8 cellular contexts compared by ENCODE assay signal in the genomic region with DNA sequence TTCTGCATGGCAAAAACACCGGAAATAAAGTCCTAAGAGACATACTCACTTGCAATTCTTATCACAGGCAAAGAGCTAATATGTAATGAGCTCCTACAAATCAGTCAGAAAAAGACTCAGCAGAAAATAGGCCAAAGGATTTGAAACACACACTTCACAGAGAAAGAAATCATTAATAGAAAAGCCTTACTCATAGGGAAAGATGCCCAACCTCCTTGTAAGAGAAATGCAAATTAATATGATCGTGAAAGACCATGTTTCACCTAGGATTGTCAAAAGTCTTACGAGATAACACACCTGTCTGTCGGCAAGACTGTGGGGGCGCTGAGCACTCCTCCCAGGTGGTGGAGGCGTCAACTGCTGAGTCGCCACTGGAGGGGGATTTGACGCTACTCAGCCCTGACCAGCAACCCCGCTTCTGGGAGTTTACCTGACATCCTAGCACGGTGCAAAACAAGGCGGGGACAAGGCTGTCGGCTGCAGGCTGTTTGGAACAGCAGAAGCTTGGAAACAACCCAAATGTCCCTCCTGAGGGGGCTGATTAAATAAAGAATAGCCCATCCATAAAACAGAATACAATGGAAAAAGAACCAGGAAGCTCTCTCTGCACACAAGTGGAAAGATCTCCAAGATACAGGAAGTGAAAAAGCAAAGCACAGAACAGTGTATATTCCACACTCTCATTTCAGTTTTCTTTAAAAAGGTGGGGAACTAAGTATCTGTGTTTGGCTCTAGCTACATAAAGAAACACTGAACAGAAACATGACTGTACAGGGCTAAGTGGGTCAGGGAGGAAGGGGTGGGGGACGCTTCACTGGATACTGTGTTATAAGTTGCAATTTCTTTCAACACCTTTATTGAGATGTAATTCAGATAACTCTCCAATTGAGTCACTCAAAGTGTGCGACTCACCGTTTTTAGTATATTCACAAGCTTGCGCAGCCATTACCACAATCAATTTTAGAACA. TPM values are rescaled to one million over a fixed set of nuclear protein-coding genes. Genes with fewer than 3 reads are reported as not detected.
DNase-seq lines count a peak whose midpoint lies in the region; ATAC-seq and TF ChIP-seq lines count a peak whose summit lies in the region.

No MANE protein-coding gene starts in this region.

- H3K27ac Mint-ChIP-seq in immature natural killer cell, result peak overlapping the region; percentile 43 to 79 (median 63)

- DNase-seq in NCI-H1417 (lab: John Stamatoyannopoulos, UW), result peak in 2 of 3 experiments; percentile 15 to 42
- no peak for DNase-seq in NCI-H1417 treated with DMSO at 0.1 percent for 48 hours (lab: John Stamatoyannopoulos, UW)
- DNase-seq in NCI-H2171 treated with DMSO at 0.1 percent for 48 hours (lab: John Stamatoyannopoulos, UW), result peak; percentile 33
- no peak for DNase-seq in adrenal gland
- peak in 1 of 3 donors; percentile 14 for DNase-seq in immature natural killer cell
- DNase-seq in stimulated activated naive CD8-positive, alpha-beta T cell treated with anti-CD3 and anti-CD28 coated beads, Interleukin-15, Interleukin-2, amounts not matched to agents 100 U/mL and 50 U/mL, for 24 hours, result peak; percentile 35
- DNase-seq in erythroblast (lab: John Stamatoyannopoulos, UW), result no peak

- peaks cover 22 to 49% of the 10 kb centered on the region in 2 donors for H3K4me1 Mint-ChIP-seq in immature natural killer cell

- peaks cover 0 to 46% of the 10 kb centered on the region in 2 donors for H3K36me3 ChIP-seq in adrenal gland (replicated peaks in 1 of 2)

- H3K9me3 Mint-ChIP-seq in immature natural killer cell, result no peaks in the 10 kb centered on the region

- H3K4me1 ChIP-seq in adrenal gland (replicated peaks in 1 of 2), result peaks cover 31 to 60% of the 10 kb centered on the region in 2 donors

- no peaks in the 10 kb centered on the region for H3K27me3 ChIP-seq in adrenal gland

- WGBS in adrenal gland, 4 donors, result 27 to 34% (median 29%) methylated on average over 16 of the region's 16 CpGs

- no peak overlapping the region for H3K4me3 ChIP-seq in adrenal gland

- peaks cover 0 to 8% (median 4%) of the 10 kb centered on the region in 3 donors for H3K36me3 Mint-ChIP-seq in immature natural killer cell

- no peaks in the 10 kb centered on the region for H3K9me3 ChIP-seq in adrenal gland (replicated peaks in 1 of 3)

- TF ChIP-seq POLR2A in adrenal gland (IDR thresholded peaks at IDR 0.05) (no peak), erythroblast (IDR thresholded peaks at IDR 0.05; ENCODE audit: low read length) (no peak)

- H3K27me3 Mint-ChIP-seq in immature natural killer cell (ENCODE audit: low read depth in 3 of 3), result peaks cover 0 to 4% (median 0%) of the 10 kb centered on the region in 3 donors

- ATAC-seq in HG02759 (IDR thresholded peaks at IDR 0.05; ENCODE audit: unreplicated experiment), result peak; percentile 76
- peak; percentile 70 for ATAC-seq in stimulated activated naive CD8-positive, alpha-beta T cell treated with anti-CD3 and anti-CD28 coated beads, Interleukin-15, Interleukin-2, amounts not matched to agents 100 U/mL and 50 U/mL, for 24 hours

- peak overlapping the region; percentile 54 to 83 (median 72) for H3K27ac ChIP-seq in adrenal gland

- intact Hi-C loops in adrenal gland (cut with DNase I), result no loop called here

- no peak for TF ChIP-seq CTCF in adrenal gland (IDR thresholded peaks at IDR 0.05)

- H3K4me3 Mint-ChIP-seq in immature natural killer cell, result peak overlapping the region in 3 of 5 donors; percentile 21 to 71 (median 51)

RNA-seq across cellular contexts. Expression of a gene that starts 11.5 kb away (rescaled TPM):
- total RNA-seq in adrenal gland, result 100 to 1,000 TPM in 1 of 8 donors, 10 to 100 TPM in 7; 28.4 to 112 (median 73.7) TPM
- polyA plus RNA-seq in adrenal gland (100 to 1,000 TPM in 1 of 3 donors, 10 to 100 TPM in 2; 49.1 to 142 (median 85.2) TPM), immature natural killer cell (10 to 100 TPM in 1 of 3 donors, 1 to 10 TPM in 2; 7.5 to 12.1 (median 8.6) TPM)

RNA-seq across cellular contexts. Expression of a gene that starts 33.0 kb away (rescaled TPM):
- 100 to 1,000 TPM in 1 of 8 donors, 10 to 100 TPM in 7; 35.4 to 107 (median 48.9) TPM for total RNA-seq in adrenal gland
- polyA plus RNA-seq in adrenal gland, result 10 to 100 TPM; 17.4 to 27.1 (median 23.1) TPM
- 10 to 100 TPM; 12.1 to 50.7 (median 30.3) TPM for polyA plus RNA-seq in immature natural killer cell

Comparison
In these comparisons a context has a peak if more than half of its experiments do, and no peak if none do; other contexts are left out.
1. DNase-seq: peak in NCI-H1417 (2 of 3), NCI-H2171 treated with DMSO at 0.1 percent for 48 hours (single experiment) and stimulated activated naive CD8-positive, alpha-beta T cell treated with anti-CD3 and anti-CD28 coated beads, Interleukin-15, Interleukin-2, amounts not matched to agents 100 U/mL and 50 U/mL, for 24 hours (single experiment); none in NCI-H1417 treated with DMSO at 0.1 percent for 48 hours (single experiment), adrenal gland (0 of 7) and erythroblast (0 of 2).